ENCODE assay signal across 19 cellular contexts in genomic region chr1:178625695-178626094, GRCh38.
"Had no signal": no experiment of that assay in that cellular context is flagged by ENCODE, and none has a peak within 500 bp of the region (broad histone marks: within the 10 kb centered on the region; RNA-seq: fewer than 3 reads in every experiment).

No MANE protein-coding gene starts in this region.

- H3K4me1 Mint-ChIP-seq: central memory CD8-positive, alpha-beta T cell; T-helper 17 cell had no signal

- H3K27ac Mint-ChIP-seq: activated CD8-positive, alpha-beta T cell treated with anti-CD3 and anti-CD28 coated beads for 36 hours; activated naive CD8-positive, alpha-beta T cell; activated T-cell treated with anti-CD3 and anti-CD28 coated beads, Interleukin-2, amount 50 U/mL, for 72 hours; naive thymus-derived CD4-positive, alpha-beta T cell; T-helper 17 cell had no signal

- H3K36me3 ChIP-seq: heart left ventricle, transverse colon had no signal

- DNase-seq: activated CD4-positive, alpha-beta T cell treated with anti-CD3 and anti-CD28 coated beads for 48 hours; activated CD8-positive, alpha-beta memory T cell treated with anti-CD3 and anti-CD28 coated beads, Interleukin-2, amount 50 U/mL, for 4 hours; activated CD8-positive, alpha-beta T cell treated with anti-CD3 and anti-CD28 coated beads for 36 hours; activated gamma-delta T cell; activated T-cell treated with anti-CD3 and anti-CD28 coated beads, Interleukin-2, amount 50 U/mL, for 72 hours; amygdala; body of pancreas; effector CD8-positive, alpha-beta T cell; heart left ventricle; left colon; mammary epithelial cell; naive thymus-derived CD4-positive, alpha-beta T cell; stimulated activated CD4-positive, alpha-beta T cell treated with anti-CD3 and anti-CD28 coated beads, Interleukin-15, amount 100 ng/mL, for 24 hours; stimulated activated CD4-positive, alpha-beta T cell treated with anti-CD3 and anti-CD28 coated beads, Interleukin-4, amount 100 ng/mL, for 1 hour; stimulated activated naive CD4-positive, alpha-beta T cell treated with Interleukin-2 at 50 U/mL for 16 hours; T-helper 17 cell; transverse colon had no signal

- H3K4me3 Mint-ChIP-seq: activated CD8-positive, alpha-beta T cell treated with anti-CD3 and anti-CD28 coated beads for 36 hours; activated naive CD8-positive, alpha-beta T cell; activated T-cell treated with anti-CD3 and anti-CD28 coated beads, Interleukin-2, amount 50 U/mL, for 72 hours; central memory CD8-positive, alpha-beta T cell; naive thymus-derived CD4-positive, alpha-beta T cell; T-helper 17 cell had no signal

- ATAC-seq: activated CD8-positive, alpha-beta T cell treated with anti-CD3 and anti-CD28 coated beads for 36 hours; activated T-cell treated with anti-CD3 and anti-CD28 coated beads, Interleukin-2, amount 50 U/mL, for 72 hours; body of pancreas; heart left ventricle; left colon; naive thymus-derived CD4-positive, alpha-beta T cell; T-helper 17 cell had no signal

- H3K4me1 ChIP-seq: body of pancreas, transverse colon had no signal

- H3K27ac ChIP-seq: body of pancreas, heart left ventricle, transverse colon had no signal

- H3K9me3 ChIP-seq: body of pancreas, heart left ventricle, transverse colon had no signal

- H3K9me3 Mint-ChIP-seq: activated CD8-positive, alpha-beta T cell treated with anti-CD3 and anti-CD28 coated beads for 36 hours; activated T-cell treated with anti-CD3 and anti-CD28 coated beads, Interleukin-2, amount 50 U/mL, for 72 hours had no signal

- H3K27me3 ChIP-seq: body of pancreas, heart left ventricle, transverse colon had no signal

- H3K36me3 Mint-ChIP-seq: activated naive CD8-positive, alpha-beta T cell; naive thymus-derived CD4-positive, alpha-beta T cell had no signal

- H3K4me3 ChIP-seq: body of pancreas, heart left ventricle, transverse colon had no signal
